Comparison of ENCODE assay signal across 8 cellular contexts in genomic region chr20:60298647-60299046, GRCh38.
"Had no signal": no experiment of that assay in that cellular context is flagged by ENCODE, and none has a peak within 500 bp of the region (broad histone marks: within the 10 kb centered on the region; RNA-seq: fewer than 3 reads in every experiment).

No MANE protein-coding gene starts in this region.

- H3K27ac ChIP-seq: GM23248 had no signal

- H2AFZ ChIP-seq: GM23248 had no signal

- H3K9ac ChIP-seq: GM23248 had no signal

- FAIRE-seq: K562 had no signal

- H3K4me3 ChIP-seq: GM23248, HAP-1, K562 had no signal

- H3K9me3 ChIP-seq: HAP-1 had no signal

- DNase-seq: GM23248, GOT3, H7, IMR-90, KG1 had no signal

- ATAC-seq: HCT116, K562 had no signal

- H3K4me1 ChIP-seq: HAP-1 had no signal

- H3K36me3 ChIP-seq: HAP-1 had no signal
